In genomic region chr1:212585210-212585609, GRCh38 we compare ENCODE assay signal across 20 cellular contexts. TPM values are rescaled to one million over a fixed set of nuclear protein-coding genes. Genes with fewer than 3 reads are reported as not detected.
DNase-seq lines count a peak whose midpoint lies in the region; ATAC-seq and TF ChIP-seq lines count a peak whose summit lies in the region.
"Had no signal": no experiment of that assay in that cellular context is flagged by ENCODE, and none has a peak within 500 bp of the region (broad histone marks: within the 10 kb centered on the region; RNA-seq: fewer than 3 reads in every experiment).

No MANE protein-coding gene starts in this region.

- H3K79me2 ChIP-seq in OCI-LY3 (ENCODE audit: low read length) (no peaks in the 10 kb centered on the region), trophoblast cell (ENCODE audit: control insufficient read depth, insufficient read depth, low read length, poor library complexity) (no peaks in the 10 kb centered on the region)

- H3K27ac ChIP-seq in HEK293 (ENCODE audit: extremely low read depth, low read depth, low read length), result no peak overlapping the region
- peak overlapping the region; percentile 92 for H3K27ac ChIP-seq in OCI-LY3 (ENCODE audit: low read length)
- no peak overlapping the region for H3K27ac ChIP-seq in trophoblast cell (ENCODE audit: low read depth, low read length)
- H3K27ac ChIP-seq: 22Rv1; A549; BLaER1 treated with 17β-estradiol and CSF1 and Interleukin-3, amounts not matched to agents 10 nM and 100 nM; C4-2B had no signal

- no peak overlapping the region for H3K4me2 ChIP-seq in OCI-LY3 (ENCODE audit: low read length)
- H3K4me2 ChIP-seq in trophoblast cell (ENCODE audit: low read length), result no peak overlapping the region
- H3K4me2 ChIP-seq: A549; BLaER1 treated with 17β-estradiol and CSF1 and Interleukin-3, amounts not matched to agents 10 nM and 100 nM had no signal

- H4K20me1 ChIP-seq in OCI-LY3 (ENCODE audit: insufficient read depth, low read length), result no peaks in the 10 kb centered on the region
- H4K20me1 ChIP-seq: BLaER1 treated with 17β-estradiol and CSF1 and Interleukin-3, amounts not matched to agents 10 nM and 100 nM had no signal

- H3K18ac ChIP-seq in trophoblast cell (ENCODE audit: low read length), result no peak overlapping the region

- H3K27me3 ChIP-seq in OCI-LY3 (ENCODE audit: low read depth, low read length), result no peaks in the 10 kb centered on the region
- no peaks in the 10 kb centered on the region for H3K27me3 ChIP-seq in trophoblast cell (ENCODE audit: insufficient read depth, low read length)
- H3K27me3 ChIP-seq: BLaER1 treated with 17β-estradiol and CSF1 and Interleukin-3, amounts not matched to agents 10 nM and 100 nM had no signal

- H3K79me1 ChIP-seq in trophoblast cell (ENCODE audit: low read length), result peaks cover 5% of the 10 kb centered on the region

- peaks cover 1% of the 10 kb centered on the region for H3K4me1 Mint-ChIP-seq in activated CD4-positive, alpha-beta T cell treated with anti-CD3 and anti-CD28 coated beads, Interleukin-2, amount 10 ng/mL, durations not matched to agents 24 days and 14 days
- H3K4me1 Mint-ChIP-seq: B cell had no signal

- H3K4me3 ChIP-seq in HEK293 (ENCODE audit: low read depth, low read length) (no peak overlapping the region), OCI-LY3 (ENCODE audit: low read length) (no peak overlapping the region), trophoblast cell (ENCODE audit: low read depth, low read length) (no peak overlapping the region)
- H3K4me3 ChIP-seq: A549; BLaER1 treated with 17β-estradiol and CSF1 and Interleukin-3, amounts not matched to agents 10 nM and 100 nM had no signal

- WGBS in trophoblast cell (ENCODE audit: extremely low coverage, insufficient coverage, insufficient read length), result no CpG with 5 or more reads among the region's 6 CpGs

- H3K9me3 ChIP-seq in HEK293 (ENCODE audit: control insufficient read depth, insufficient read depth, low read depth, low read length) (no peaks in the 10 kb centered on the region), OCI-LY3 (ENCODE audit: insufficient read depth, low read length) (no peaks in the 10 kb centered on the region), trophoblast cell (ENCODE audit: insufficient read depth, low read depth, low read length) (no peaks in the 10 kb centered on the region)
- H3K9me3 ChIP-seq: A549; BLaER1 treated with 17β-estradiol and CSF1 and Interleukin-3, amounts not matched to agents 10 nM and 100 nM; Caco-2 had no signal

- no peak overlapping the region for H3K23ac ChIP-seq in trophoblast cell (ENCODE audit: low read length)

- H2BK12ac ChIP-seq in trophoblast cell (ENCODE audit: low read length), result peak overlapping the region; percentile 62

- no peak overlapping the region for H4K12ac ChIP-seq in trophoblast cell (ENCODE audit: low read depth, low read length)

- no peak overlapping the region for H4K8ac ChIP-seq in trophoblast cell (ENCODE audit: low read depth, low read length)

- CTCF ChIA-PET in HEK293 (lab: Yijun Ruan, JAX), result no interaction called here

- H3K36me3 ChIP-seq in HEK293 (ENCODE audit: control insufficient read depth in 2 of 2, insufficient read depth in 1 of 2, low read length in 2 of 2), result no peaks in the 10 kb centered on the region
- H3K36me3 ChIP-seq in OCI-LY3 (replicated peaks; ENCODE audit: low read depth, low read length), result no peaks in the 10 kb centered on the region
- no peaks in the 10 kb centered on the region for H3K36me3 ChIP-seq in trophoblast cell (ENCODE audit: control insufficient read depth in 1 of 2, insufficient read depth in 2 of 2, low read length in 2 of 2)
- H3K36me3 ChIP-seq: BLaER1 treated with 17β-estradiol and CSF1 and Interleukin-3, amounts not matched to agents 10 nM and 100 nM had no signal

- POLR2A ChIA-PET in HEK293 (lab: Yijun Ruan, JAX), result no interaction called here

- H3K27me3 Mint-ChIP-seq in activated CD4-positive, alpha-beta T cell treated with anti-CD3 and anti-CD28 coated beads, Interleukin-2, amount 10 ng/mL, durations not matched to agents 24 days and 14 days, result peaks cover 41% of the 10 kb centered on the region

- ATAC-seq in HG03342 (IDR thresholded peaks at IDR 0.05; ENCODE audit: unreplicated experiment), result no peak
- no peak for ATAC-seq in HG02938 (IDR thresholded peaks at IDR 0.05; ENCODE audit: unreplicated experiment)
- no peak for ATAC-seq in GM18858 (IDR thresholded peaks at IDR 0.05; ENCODE audit: unreplicated experiment)
- ATAC-seq: A549; CD8-positive, alpha-beta T cell had no signal

- no peaks in the 10 kb centered on the region for H3K9me3 Mint-ChIP-seq in activated CD4-positive, alpha-beta T cell treated with anti-CD3 and anti-CD28 coated beads, Interleukin-2, amount 10 ng/mL, durations not matched to agents 24 days and 14 days
- H3K9me3 Mint-ChIP-seq: CD4-positive, alpha-beta T cell; CD8-positive, alpha-beta T cell had no signal

- H2BK120ac ChIP-seq in trophoblast cell (ENCODE audit: insufficient read depth, low read length, poor library complexity), result peak overlapping the region; percentile 20

- TF ChIP-seq CTCF in HEK293 (tag by site-specific recombination; IDR thresholded peaks at IDR 0.05), result no peak
- TF ChIP-seq CTCF in OCI-LY3 (IDR thresholded peaks at IDR 0.05; ENCODE audit: low read depth, low read length), result no peak

- H3K4me3 Mint-ChIP-seq in activated CD4-positive, alpha-beta T cell treated with anti-CD3 and anti-CD28 coated beads, Interleukin-2, amount 10 ng/mL, durations not matched to agents 24 days and 14 days, result no peak overlapping the region
- H3K4me3 Mint-ChIP-seq: B cell; CD4-positive, alpha-beta T cell; CD8-positive, alpha-beta T cell had no signal

- H2AK5ac ChIP-seq in trophoblast cell (ENCODE audit: low read length), result peak overlapping the region; percentile 66

- no peaks in the 10 kb centered on the region for H3K36me3 Mint-ChIP-seq in activated CD4-positive, alpha-beta T cell treated with anti-CD3 and anti-CD28 coated beads, Interleukin-2, amount 10 ng/mL, durations not matched to agents 24 days and 14 days (ENCODE audit: low read depth)
- H3K36me3 Mint-ChIP-seq: CD8-positive, alpha-beta T cell had no signal

- no peak overlapping the region for H3K4ac ChIP-seq in trophoblast cell (ENCODE audit: low read depth, low read length)

- H3K14ac ChIP-seq in trophoblast cell (ENCODE audit: low read length), result peak overlapping the region; percentile 24

- peak overlapping the region; percentile 66 for H4K91ac ChIP-seq in trophoblast cell (ENCODE audit: low read depth, low read length)

- H3K9ac ChIP-seq in OCI-LY3 (ENCODE audit: low read length) (peak overlapping the region; percentile 85; the same call in 1 of the 2 replicates), trophoblast cell (ENCODE audit: low read length) (no peak overlapping the region)
- H3K9ac ChIP-seq: BLaER1 treated with 17β-estradiol and CSF1 and Interleukin-3, amounts not matched to agents 10 nM and 100 nM had no signal

- H3K27ac Mint-ChIP-seq in activated CD4-positive, alpha-beta T cell treated with anti-CD3 and anti-CD28 coated beads, Interleukin-2, amount 10 ng/mL, durations not matched to agents 24 days and 14 days, result no peak overlapping the region
- H3K27ac Mint-ChIP-seq: B cell; CD4-positive, alpha-beta T cell; CD8-positive, alpha-beta T cell had no signal

- H3K4me1 ChIP-seq in HEK293 (ENCODE audit: control insufficient read depth, insufficient read depth, low read length) (peaks cover 8% of the 10 kb centered on the region; the same call in 1 of the 2 replicates), OCI-LY3 (ENCODE audit: low read length) (peaks cover 79% of the 10 kb centered on the region), trophoblast cell (ENCODE audit: control insufficient read depth in 1 of 2, insufficient read depth in 2 of 2, low read length in 2 of 2) (peaks cover 6 to 7% of the 10 kb centered on the region in 2 experiments)
- H3K4me1 ChIP-seq: Caco-2 had no signal

- intact Hi-C loops in activated CD4-positive, alpha-beta T cell treated with anti-CD3 and anti-CD28 coated beads, Interleukin-2, amount 10 ng/mL, durations not matched to agents 24 days and 14 days (cut with micrococcal nuclease), result no loop called here

- H2AFZ ChIP-seq in OCI-LY3 (ENCODE audit: low read depth, low read length), result peak overlapping the region; percentile 20; the same call in 1 of the 2 replicates
- H2AFZ ChIP-seq in trophoblast cell (ENCODE audit: insufficient read depth, low read length, poor library complexity), result no peak overlapping the region

- peak; percentile 49 for DNase-seq in activated CD4-positive, alpha-beta T cell treated with anti-CD3 and anti-CD28 coated beads, Interleukin-2, amount 10 ng/mL, durations not matched to agents 24 days and 14 days
- DNase-seq in activated CD4-positive, alpha-beta T cell treated with anti-CD3 and anti-CD28 coated beads for 1 hour, result no peak
- no peak for DNase-seq in trophoblast cell
- DNase-seq: AML-193; Caco-2; Calu3; CD4-positive, alpha-beta T cell; CD8-positive, alpha-beta T cell; DMS79 treated with DMSO at 0.1 percent for 48 hours; GF-D8 had no signal

- no peak overlapping the region for H2BK5ac ChIP-seq in trophoblast cell (ENCODE audit: low read depth, low read length, poor library complexity)

TF ChIP-seq in HEK293, 187 proteins besides CTCF, POLR2A, EP300 and RAD21:
- TF ChIP-seq ZBTB10 (tag by site-specific recombination; IDR thresholded peaks at IDR 0.05) (no peak), ZNF623 (tag by site-specific recombination; IDR thresholded peaks at IDR 0.05) (peak; percentile 87)
TF ChIP-seq in HEK293: peak in this region for 1.

RNA-seq across cellular contexts. Expression of gene ATF3, which starts 23.4 kb away (rescaled TPM):
- 21.2 and 29.5 TPM in 2 replicates for total RNA-seq in activated CD4-positive, alpha-beta T cell treated with anti-CD3 and anti-CD28 coated beads, Interleukin-2, amount 10 ng/mL, durations not matched to agents 24 days and 14 days
- polyA plus RNA-seq in trophoblast cell (2013), result 120 and 125 TPM in 2 replicates
